Comparison of ENCODE assay signal across 1 cellular context in the genomic region with DNA sequence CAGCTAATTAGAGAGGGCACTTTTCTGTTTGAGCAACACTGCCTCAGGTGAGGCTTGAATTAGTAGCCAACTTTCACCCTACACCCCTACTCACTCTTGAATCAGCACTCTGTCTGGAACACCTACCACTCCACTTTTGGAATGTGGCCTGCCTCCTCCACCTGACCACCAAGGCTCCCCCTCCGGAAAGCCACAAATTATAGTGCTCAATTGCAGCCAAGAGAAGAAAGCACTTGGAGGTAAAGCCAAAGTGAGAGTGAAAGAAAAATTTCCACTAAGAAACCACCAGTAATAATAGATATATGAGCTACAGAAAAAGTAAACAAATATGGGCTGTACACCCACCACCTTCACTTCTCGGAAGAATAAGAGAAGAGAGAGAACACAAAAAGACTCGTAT.
TF ChIP-seq lines count a peak whose summit lies in the region.

No MANE protein-coding gene starts in this region.

TF ChIP-seq in HEK293, 187 proteins besides CTCF, POLR2A, EP300 and RAD21 (continued from another document):
- TF ChIP-seq, protein P1, sequence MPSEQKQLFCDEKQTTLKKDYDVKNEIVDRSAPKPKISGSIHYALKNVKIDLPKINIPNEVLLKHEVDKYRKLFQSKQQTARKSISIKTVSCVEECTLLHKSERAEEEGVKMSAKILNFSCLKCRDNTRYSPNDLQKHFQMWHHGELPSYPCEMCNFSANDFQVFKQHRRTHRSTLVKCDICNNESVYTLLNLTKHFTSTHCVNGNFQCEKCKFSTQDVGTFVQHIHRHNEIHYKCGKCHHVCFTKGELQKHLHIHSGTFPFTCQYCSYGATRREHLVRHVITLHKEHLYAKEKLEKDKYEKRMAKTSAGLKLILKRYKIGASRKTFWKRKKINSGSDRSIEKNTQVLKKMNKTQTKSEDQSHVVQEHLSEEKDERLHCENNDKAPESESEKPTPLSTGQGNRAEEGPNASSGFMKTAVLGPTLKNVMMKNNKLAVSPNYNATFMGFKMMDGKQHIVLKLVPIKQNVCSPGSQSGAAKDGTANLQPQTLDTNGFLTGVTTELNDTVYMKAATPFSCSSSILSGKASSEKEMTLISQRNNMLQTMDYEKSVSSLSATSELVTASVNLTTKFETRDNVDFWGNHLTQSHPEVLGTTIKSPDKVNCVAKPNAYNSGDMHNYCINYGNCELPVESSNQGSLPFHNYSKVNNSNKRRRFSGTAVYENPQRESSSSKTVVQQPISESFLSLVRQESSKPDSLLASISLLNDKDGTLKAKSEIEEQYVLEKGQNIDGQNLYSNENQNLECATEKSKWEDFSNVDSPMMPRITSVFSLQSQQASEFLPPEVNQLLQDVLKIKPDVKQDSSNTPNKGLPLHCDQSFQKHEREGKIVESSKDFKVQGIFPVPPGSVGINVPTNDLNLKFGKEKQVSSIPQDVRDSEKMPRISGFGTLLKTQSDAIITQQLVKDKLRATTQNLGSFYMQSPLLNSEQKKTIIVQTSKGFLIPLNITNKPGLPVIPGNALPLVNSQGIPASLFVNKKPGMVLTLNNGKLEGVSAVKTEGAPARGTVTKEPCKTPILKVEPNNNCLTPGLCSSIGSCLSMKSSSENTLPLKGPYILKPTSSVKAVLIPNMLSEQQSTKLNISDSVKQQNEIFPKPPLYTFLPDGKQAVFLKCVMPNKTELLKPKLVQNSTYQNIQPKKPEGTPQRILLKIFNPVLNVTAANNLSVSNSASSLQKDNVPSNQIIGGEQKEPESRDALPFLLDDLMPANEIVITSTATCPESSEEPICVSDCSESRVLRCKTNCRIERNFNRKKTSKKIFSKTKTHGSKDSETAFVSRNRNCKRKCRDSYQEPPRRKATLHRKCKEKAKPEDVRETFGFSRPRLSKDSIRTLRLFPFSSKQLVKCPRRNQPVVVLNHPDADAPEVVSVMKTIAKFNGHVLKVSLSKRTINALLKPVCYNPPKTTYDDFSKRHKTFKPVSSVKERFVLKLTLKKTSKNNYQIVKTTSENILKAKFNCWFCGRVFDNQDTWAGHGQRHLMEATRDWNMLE (tag by site-specific recombination; conservative IDR thresholded peaks at IDR 0.05; ENCODE audit: low read depth), result no peak
- TF ChIP-seq ZNF624 (tag by site-specific recombination; IDR thresholded peaks at IDR 0.05) (no peak), ZNF133 (tag by site-specific recombination; IDR thresholded peaks at IDR 0.05) (no peak), ZNF223 (tag by site-specific recombination; IDR thresholded peaks at IDR 0.05) (no peak), FEZF1 (tag by site-specific recombination; IDR thresholded peaks at IDR 0.05) (peak; percentile 88), ZNF555 (tag by site-specific recombination; conservative IDR thresholded peaks at IDR 0.05) (no peak), ZXDB (tag by site-specific recombination; IDR thresholded peaks at IDR 0.05) (0 out of 2 replicates have a peak, but pooled peaks have one; percentile 26), ZNF560 (tag by site-specific recombination; IDR thresholded peaks at IDR 0.05; ENCODE audit: borderline replicate concordance) (no peak)
